Comparison of ENCODE assay signal across 1 cellular context in the genomic region with DNA sequence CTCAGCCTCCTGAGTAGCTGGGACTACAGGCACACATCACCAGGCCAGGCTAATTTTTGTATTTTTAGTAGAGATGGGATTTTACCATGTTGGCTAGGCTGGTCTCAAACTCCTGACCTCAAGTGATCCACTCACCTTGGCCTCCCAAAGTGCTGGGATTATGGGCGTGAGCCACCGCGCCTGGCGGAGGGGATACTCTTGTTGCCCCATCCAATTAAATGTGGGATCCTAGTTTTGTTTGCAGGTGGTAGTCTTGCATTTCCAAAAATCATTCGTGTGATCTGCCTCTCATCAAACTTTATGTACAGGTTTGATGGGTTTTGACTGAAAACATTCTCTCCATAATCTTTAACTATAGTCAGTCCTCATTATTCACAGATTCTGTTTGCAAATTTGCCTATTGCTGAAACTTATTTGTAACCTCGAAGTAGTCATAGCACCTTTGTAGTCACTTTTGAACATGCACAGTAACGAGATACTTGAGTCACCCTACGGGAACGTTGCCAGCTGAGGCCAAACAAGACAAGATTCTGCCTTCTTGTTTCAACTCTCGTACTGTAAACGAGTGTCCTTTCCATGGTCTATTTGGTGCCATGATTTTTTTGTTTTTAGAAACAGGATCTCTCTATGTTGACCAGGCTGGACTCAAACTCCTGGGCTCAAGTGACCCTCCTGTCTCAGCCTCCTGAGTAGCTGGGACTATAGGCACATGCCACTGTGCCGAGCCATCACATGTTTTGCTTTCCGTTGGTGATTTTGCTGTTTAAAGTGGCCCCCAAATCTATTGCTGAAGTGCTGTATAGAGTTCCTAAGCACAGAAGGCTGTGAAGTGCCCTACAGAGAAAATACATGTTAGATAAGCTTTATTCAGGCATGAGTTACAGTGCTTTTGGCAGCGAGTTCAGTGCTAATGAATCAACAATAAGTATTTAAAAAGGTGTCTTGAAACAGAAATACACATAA.
TF ChIP-seq lines count a peak whose summit lies in the region.

No MANE protein-coding gene starts in this region.

TF ChIP-seq in K562, 482 proteins besides CTCF, POLR2A, EP300 and RAD21 (continued from another document):
- TF ChIP-seq, protein P1, sequence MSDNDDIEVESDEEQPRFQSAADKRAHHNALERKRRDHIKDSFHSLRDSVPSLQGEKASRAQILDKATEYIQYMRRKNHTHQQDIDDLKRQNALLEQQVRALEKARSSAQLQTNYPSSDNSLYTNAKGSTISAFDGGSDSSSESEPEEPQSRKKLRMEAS (CRISPR knock-in tag; IDR thresholded peaks at IDR 0.05) = peak; percentile 55; the same call in 1 of the 2 replicates
- TF ChIP-seq ZSCAN29 (IDR thresholded peaks at IDR 0.05) = no peak
- no peak for TF ChIP-seq SAFB (IDR thresholded peaks at IDR 0.05; ENCODE audit: borderline replicate concordance, low read depth, low read length)
- no peak for TF ChIP-seq PPARD (CRISPR knock-in tag; IDR thresholded peaks at IDR 0.05)
- TF ChIP-seq, protein P2, sequence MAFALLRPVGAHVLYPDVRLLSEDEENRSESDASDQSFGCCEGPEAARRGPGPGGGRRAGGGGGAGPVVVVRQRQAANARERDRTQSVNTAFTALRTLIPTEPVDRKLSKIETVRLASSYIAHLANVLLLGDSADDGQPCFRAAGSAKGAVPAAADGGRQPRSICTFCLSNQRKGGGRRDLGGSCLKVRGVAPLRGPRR (CRISPR knock-in tag; IDR thresholded peaks at IDR 0.05) = no peak
- no peak for TF ChIP-seq POLR2H (tag; IDR thresholded peaks at IDR 0.05; ENCODE audit: low read depth)
